15 cellular contexts compared by ENCODE assay signal in genomic region chr20:44620030-44620429, GRCh38.
"Had no signal": no experiment of that assay in that cellular context is flagged by ENCODE, and none has a peak within 500 bp of the region (broad histone marks: within the 10 kb centered on the region; RNA-seq: fewer than 3 reads in every experiment).

No MANE protein-coding gene starts in this region.

- H3K27ac Mint-ChIP-seq: activated naive CD8-positive, alpha-beta T cell treated with anti-CD3 and anti-CD28 coated beads, Interleukin-2, amount 10 ng/mL, durations not matched to agents 7 days and 5 days had no signal

- ATAC-seq: foreskin keratinocyte had no signal

- H3K36me3 ChIP-seq: ovary had no signal

- H3K27ac ChIP-seq: foreskin keratinocyte, ovary, thyroid gland had no signal

- H3K4me3 Mint-ChIP-seq: activated naive CD8-positive, alpha-beta T cell treated with anti-CD3 and anti-CD28 coated beads, Interleukin-2, amount 10 ng/mL, durations not matched to agents 7 days and 5 days; brain; neural crest cell had no signal

- H3K27me3 Mint-ChIP-seq: activated naive CD8-positive, alpha-beta T cell treated with anti-CD3 and anti-CD28 coated beads, Interleukin-2, amount 10 ng/mL, durations not matched to agents 7 days and 5 days; brain had no signal

- H3K9me3 Mint-ChIP-seq: activated naive CD8-positive, alpha-beta T cell treated with anti-CD3 and anti-CD28 coated beads, Interleukin-2, amount 10 ng/mL, durations not matched to agents 7 days and 5 days; neural crest cell had no signal

- DNase-seq: activated CD4-positive, alpha-beta T cell treated with anti-CD3 and anti-CD28 coated beads, Interleukin-2, amount 50 U/mL, for 48 hours; activated CD4-positive, CD25-positive, alpha-beta regulatory T cell treated with anti-CD3 and anti-CD28 coated beads, Interleukin-2, amount 50 U/mL, for 72 hours; activated CD8-positive, alpha-beta memory T cell treated with anti-CD3 and anti-CD28 coated beads, Interleukin-2, amount 50 U/mL, for 4 hours; activated naive CD4-positive, alpha-beta T cell; activated naive CD8-positive, alpha-beta T cell treated with anti-CD3 and anti-CD28 coated beads, Interleukin-2, amount 10 ng/mL, durations not matched to agents 7 days and 5 days; cortex of kidney; effector CD4-positive, alpha-beta T cell; foreskin keratinocyte; glutamatergic neuron; ovary; stimulated activated CD4-positive, alpha-beta T cell treated with anti-CD3 and anti-CD28 coated beads, Interleukin-1b, Interleukin-23, amount 100 ng/mL, for 48 hours; T-helper 9 cell; thyroid gland had no signal

- H3K4me1 ChIP-seq: foreskin keratinocyte had no signal

- H3K27me3 ChIP-seq: foreskin keratinocyte, ovary, thyroid gland had no signal

- H3K9me3 ChIP-seq: ovary, thyroid gland had no signal

- H3K4me3 ChIP-seq: ovary, thyroid gland had no signal
